Comparison of ENCODE assay signal across 1 cellular context in the genomic region with DNA sequence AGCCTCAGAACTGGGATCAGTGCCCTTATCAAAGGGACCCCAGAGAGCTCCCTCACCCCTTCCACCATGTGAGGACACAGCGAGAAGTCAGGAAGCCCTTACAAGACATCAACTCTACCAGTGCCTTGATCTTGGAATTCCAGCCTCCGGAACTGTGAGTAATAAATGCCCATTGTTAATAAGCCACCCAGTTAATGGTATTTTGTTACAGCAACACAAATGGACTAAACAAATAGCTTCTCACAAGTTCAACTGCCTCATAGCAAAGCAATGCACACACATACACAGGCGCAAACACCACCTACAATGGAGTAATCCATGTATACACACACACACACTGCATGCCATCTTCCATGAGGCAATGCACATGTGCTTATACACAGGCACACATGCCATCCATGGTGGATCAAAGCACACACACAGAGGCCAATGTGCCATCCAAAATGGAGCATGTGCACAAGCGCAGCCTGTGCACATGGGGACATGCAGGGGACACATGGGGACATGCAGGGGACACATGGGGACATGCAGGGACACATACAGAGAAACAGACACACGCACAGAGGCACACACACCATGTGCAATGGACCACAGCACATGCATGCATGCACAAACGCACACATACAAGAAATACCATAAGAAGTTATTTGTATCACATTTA.
TF ChIP-seq lines count a peak whose summit lies in the region.

No MANE protein-coding gene starts in this region.

TF ChIP-seq in IMR-90, 13 proteins besides CTCF, POLR2A, EP300 and RAD21 (continued from another document):
- TF ChIP-seq MAZ (IDR thresholded peaks at IDR 0.05; ENCODE audit: borderline replicate concordance, low read depth, low read length) (no peak), RCOR1 (IDR thresholded peaks at IDR 0.05; ENCODE audit: insufficient replicate concordance, low read length) (no peak), RFX5 (IDR thresholded peaks at IDR 0.05; ENCODE audit: low read depth, low read length) (no peak)
- TF ChIP-seq, protein P1, sequence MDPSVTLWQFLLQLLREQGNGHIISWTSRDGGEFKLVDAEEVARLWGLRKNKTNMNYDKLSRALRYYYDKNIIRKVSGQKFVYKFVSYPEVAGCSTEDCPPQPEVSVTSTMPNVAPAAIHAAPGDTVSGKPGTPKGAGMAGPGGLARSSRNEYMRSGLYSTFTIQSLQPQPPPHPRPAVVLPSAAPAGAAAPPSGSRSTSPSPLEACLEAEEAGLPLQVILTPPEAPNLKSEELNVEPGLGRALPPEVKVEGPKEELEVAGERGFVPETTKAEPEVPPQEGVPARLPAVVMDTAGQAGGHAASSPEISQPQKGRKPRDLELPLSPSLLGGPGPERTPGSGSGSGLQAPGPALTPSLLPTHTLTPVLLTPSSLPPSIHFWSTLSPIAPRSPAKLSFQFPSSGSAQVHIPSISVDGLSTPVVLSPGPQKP (IDR thresholded peaks at IDR 0.05; ENCODE audit: borderline replicate concordance, low read depth, low read length), result no peak
